ENCODE assay signal across 10 cellular contexts in genomic region chr17:981292-981658, GRCh38. TPM values are rescaled to one million over a fixed set of nuclear protein-coding genes. Genes with fewer than 3 reads are reported as not detected.
A peak's percentile ranks its signal among the peaks of the same experiment; 100 is the strongest.
DNase-seq lines count a peak whose midpoint lies in the region; ATAC-seq, FAIRE-seq and TF ChIP-seq lines count a peak whose summit lies in the region.
"Had no signal": no experiment of that assay in that cellular context is flagged by ENCODE, and none has a peak within 500 bp of the region (broad histone marks: within the 10 kb centered on the region; RNA-seq: fewer than 3 reads in every experiment).

No MANE protein-coding gene starts in this region.

- H3K36me3 ChIP-seq in breast epithelium (no peaks in the 10 kb centered on the region), RWPE2 (ENCODE audit: low read depth) (peaks cover 8% of the 10 kb centered on the region), endothelial cell of umbilical vein (ENCODE audit: control insufficient read depth in 2 of 2, extremely low read depth in 1 of 2, insufficient read depth in 2 of 2, low read length in 2 of 2) (no peaks in the 10 kb centered on the region), body of pancreas (replicated peaks in 1 of 2; ENCODE audit: insufficient read depth in 1 of 2, low read depth in 2 of 2) (no peaks in the 10 kb centered on the region)

- peak overlapping the region; percentile 68 for H2AFZ ChIP-seq in endothelial cell of umbilical vein (ENCODE audit: low read depth, low read length)

- DNase-seq in MCF 10A (ENCODE audit: unreplicated experiment), result no peak
- no peak for DNase-seq in breast epithelium (ENCODE audit: low spot score in 2 of 2)
- DNase-seq in RWPE2 (ENCODE audit: low spot score), result no peak
- DNase-seq in endothelial cell of umbilical vein (ENCODE audit: low read depth, low spot score), result no peak
- no peak for DNase-seq in NCI-H1105 treated with DMSO at 0.1 percent for 48 hours (lab: John Stamatoyannopoulos, UW)
- no peak for DNase-seq in body of pancreas

- TF ChIP-seq POLR2A in breast epithelium (IDR thresholded peaks at IDR 0.05), result no peak
- no peak for TF ChIP-seq POLR2A in endothelial cell of umbilical vein (IDR thresholded peaks at IDR 0.05; ENCODE audit: low read depth, low read length)
- no peak for TF ChIP-seq POLR2A in body of pancreas (IDR thresholded peaks at IDR 0.05)

- no TSS peak for BruUV-seq in MCF 10A (replicated peaks; lab: Mats Ljungman, UMichigan)
- no TSS peak for BruUV-seq in endothelial cell of umbilical vein (replicated peaks; lab: Mats Ljungman, UMichigan)

- H4K20me1 ChIP-seq in endothelial cell of umbilical vein (replicated peaks; ENCODE audit: control insufficient read depth, extremely low read depth, insufficient read depth, low read length), result no peaks in the 10 kb centered on the region

- TF ChIP-seq CTCF in MCF 10A (IDR thresholded peaks at IDR 0.05; ENCODE audit: unreplicated experiment) (no peak), breast epithelium (IDR thresholded peaks at IDR 0.05) (no peak), RWPE2 (IDR thresholded peaks at IDR 0.05; ENCODE audit: poor library complexity, severe bottlenecking) (peak; percentile 65), endothelial cell of umbilical vein (IDR thresholded peaks at IDR 0.05; ENCODE audit: extremely low read depth in 1 of 2, insufficient read depth in 1 of 2, low read depth in 1 of 2, low read length in 2 of 2) (no peak), body of pancreas (IDR thresholded peaks at IDR 0.05) (no peak)

- H3K9ac ChIP-seq in endothelial cell of umbilical vein (replicated peaks; ENCODE audit: extremely low read depth, insufficient read depth, low read length), result no peak overlapping the region

- no peaks in the 10 kb centered on the region for H3K9me3 Mint-ChIP-seq in MCF 10A (ENCODE audit: unreplicated experiment)
- no peaks in the 10 kb centered on the region for H3K9me3 Mint-ChIP-seq in stimulated activated memory B cell treated with anti-CD40 and anti-IgM and Interleukin-4, amounts not matched to agents 10 μg/mL and 1 μg/mL and 100 μg/mL, for 72 hours

- CTCF ChIA-PET in MCF 10A (lab: Yijun Ruan, JAX) (interaction anchor here (0.6 to 4.6 kb wide), 37 partner anchors 8 to 569 kb away, joined by 3 to 53 read pairs (median 3); partner anchors contain the start of genes GLOD4, MRM3 and TIMM22), endothelial cell of umbilical vein (lab: Charles Lee) (interaction anchor here (0.6 to 7.8 kb wide), 70 partner anchors 9 to 595 kb away, joined by 3 to 341 read pairs (median 4); partner anchors contain the start of genes GEMIN4, GLOD4, MRM3 and TIMM22)

- H3K4me1 Mint-ChIP-seq in MCF 10A (ENCODE audit: insufficient read depth, unreplicated experiment), result peaks cover 5% of the 10 kb centered on the region
- peaks cover 23% of the 10 kb centered on the region for H3K4me1 Mint-ChIP-seq in stimulated activated memory B cell treated with anti-CD40 and anti-IgM and Interleukin-4, amounts not matched to agents 10 μg/mL and 1 μg/mL and 100 μg/mL, for 72 hours

- H3K79me2 ChIP-seq in endothelial cell of umbilical vein (ENCODE audit: control insufficient read depth, insufficient read depth, low read length), result peaks cover 12% of the 10 kb centered on the region

- WGBS in body of pancreas, 2 donors, result 35 to 36% methylated on average over 10 of the region's 10 CpGs

- H3K4me1 ChIP-seq in breast epithelium, result peaks cover 0 to 8% of the 10 kb centered on the region in 2 donors
- peaks cover 3% of the 10 kb centered on the region for H3K4me1 ChIP-seq in RWPE2 (ENCODE audit: insufficient read depth, poor library complexity, severe bottlenecking)
- H3K4me1 ChIP-seq in endothelial cell of umbilical vein (ENCODE audit: control insufficient read depth, extremely low read depth, insufficient read depth, low read length), result peaks cover 21% of the 10 kb centered on the region
- peaks cover 20% of the 10 kb centered on the region for H3K4me1 ChIP-seq in body of pancreas

- H3K9me1 ChIP-seq in endothelial cell of umbilical vein (replicated peaks; ENCODE audit: control insufficient read depth, extremely low read depth, insufficient read depth, low read length), result no peaks in the 10 kb centered on the region

- H3K4me3 Mint-ChIP-seq in MCF 10A (ENCODE audit: unreplicated experiment), result peak overlapping the region; percentile 76
- H3K4me3 Mint-ChIP-seq in stimulated activated memory B cell treated with anti-CD40 and anti-IgM and Interleukin-4, amounts not matched to agents 10 μg/mL and 1 μg/mL and 100 μg/mL, for 72 hours, result peak overlapping the region; percentile 84

- intact Hi-C loops in MCF 10A (cut with micrococcal nuclease), result loop anchor here (1.0 to 5.0 kb wide), 7 partner anchors 15 to 839 kb away; partner anchors contain the start of genes GLOD4 and MRM3
- intact Hi-C loops in breast epithelium (cut with DNase I; ENCODE audit: low total_unique reads), result loop anchor here (5.0 kb wide), 1 partner anchor 184 kb away; no protein-coding TSS in a partner anchor
- intact Hi-C loops in endothelial cell of umbilical vein (cut with micrococcal nuclease), result loop anchor here (1.0 to 5.0 kb wide), 6 partner anchors 75 to 570 kb away; partner anchors contain the start of gene GEMIN4
- intact Hi-C loops in body of pancreas (cut with DNase I), result no loop called here

- no peak overlapping the region for H3K4me2 ChIP-seq in endothelial cell of umbilical vein (ENCODE audit: insufficient read depth, low read length)

- H3K27me3 Mint-ChIP-seq in MCF 10A (ENCODE audit: insufficient read depth, unreplicated experiment), result no peaks in the 10 kb centered on the region
- peaks cover 22% of the 10 kb centered on the region for H3K27me3 Mint-ChIP-seq in stimulated activated memory B cell treated with anti-CD40 and anti-IgM and Interleukin-4, amounts not matched to agents 10 μg/mL and 1 μg/mL and 100 μg/mL, for 72 hours

- ATAC-seq in RWPE2 (ENCODE audit: low read depth) (no peak), HG02763 (IDR thresholded peaks at IDR 0.05; ENCODE audit: unreplicated experiment) (no peak), body of pancreas (no peak)
- ATAC-seq in stimulated activated memory B cell treated with anti-CD40 and anti-IgM and Interleukin-4, amounts not matched to agents 10 μg/mL and 1 μg/mL and 100 μg/mL, for 72 hours, result no peak

- dilution Hi-C loops in endothelial cell of umbilical vein (cut with MboI; ENCODE audit: extremely low pct_ligation_motif_present, low sequenced_read_pairs), result loop anchor here (25.0 kb wide), 1 partner anchor 194 kb away; the partner anchor contains the start of genes GLOD4 and MRM3

- no peaks in the 10 kb centered on the region for H3K9me3 ChIP-seq in breast epithelium
- no peaks in the 10 kb centered on the region for H3K9me3 ChIP-seq in RWPE2 (ENCODE audit: severe bottlenecking)
- no peaks in the 10 kb centered on the region for H3K9me3 ChIP-seq in endothelial cell of umbilical vein (replicated peaks; ENCODE audit: control insufficient read depth, insufficient read depth, low read length)
- H3K9me3 ChIP-seq in body of pancreas, result no peaks in the 10 kb centered on the region

- H3K27ac ChIP-seq in breast epithelium (no peak overlapping the region), RWPE2 (ENCODE audit: poor library complexity, severe bottlenecking) (no peak overlapping the region), endothelial cell of umbilical vein (ENCODE audit: insufficient read depth, low read depth, low read length) (no peak overlapping the region), body of pancreas (peak overlapping the region in 2 of 4 donors; percentile 84 to 90)

- POLR2A ChIA-PET in MCF 10A (lab: Yijun Ruan, JAX) (interaction anchor here (0.7 to 11.8 kb wide), 16 partner anchors 11 to 569 kb away, joined by 3 to 171 read pairs (median 7); partner anchors contain the start of genes GLOD4, MRM3, TIMM22 and VPS53), endothelial cell of umbilical vein (lab: Charles Lee) (interaction anchor here (0.7 kb wide), 1 partner anchor 231 kb away, joined by 3 read pairs; no protein-coding TSS in a partner anchor)

- no peaks in the 10 kb centered on the region for H3K36me3 Mint-ChIP-seq in MCF 10A (ENCODE audit: insufficient read depth, unreplicated experiment)
- no peaks in the 10 kb centered on the region for H3K36me3 Mint-ChIP-seq in stimulated activated memory B cell treated with anti-CD40 and anti-IgM and Interleukin-4, amounts not matched to agents 10 μg/mL and 1 μg/mL and 100 μg/mL, for 72 hours

- no peak for FAIRE-seq in endothelial cell of umbilical vein (lab: Jason Lieb, UNC)
- FAIRE-seq: urothelium cell line had no signal

- no peak overlapping the region for H3K27ac Mint-ChIP-seq in MCF 10A (ENCODE audit: low read depth, unreplicated experiment)
- H3K27ac Mint-ChIP-seq in stimulated activated memory B cell treated with anti-CD40 and anti-IgM and Interleukin-4, amounts not matched to agents 10 μg/mL and 1 μg/mL and 100 μg/mL, for 72 hours, result peak overlapping the region; percentile 70

- H3K27me3 ChIP-seq in breast epithelium (no peaks in the 10 kb centered on the region), RWPE2 (ENCODE audit: insufficient read depth, poor library complexity, severe bottlenecking) (no peaks in the 10 kb centered on the region), endothelial cell of umbilical vein (ENCODE audit: control insufficient read depth in 2 of 2, insufficient read depth in 2 of 2, low read length in 2 of 2) (no peaks in the 10 kb centered on the region), body of pancreas (no peaks in the 10 kb centered on the region)

- H3K4me3 ChIP-seq in breast epithelium (no peak overlapping the region), RWPE2 (ENCODE audit: severe bottlenecking) (no peak overlapping the region), endothelial cell of umbilical vein (replicated peaks in 1 of 3; ENCODE audit: insufficient read depth in 1 of 3, low read depth in 1 of 3, low read length in 3 of 3) (no peak overlapping the region), body of pancreas (no peak overlapping the region)
- H3K4me3 ChIP-seq: lung had no signal

RNA-seq across cellular contexts. Expression of gene NXN, which starts 1.7 kb away (rescaled TPM):
- 36.8 and 57.3 TPM in 2 replicates for total RNA-seq in MCF 10A (2022)
- 10 to 100 TPM in 2 of 3 donors, 1 to 10 TPM in 1; 9.3 to 14.3 (median 12.8) TPM for total RNA-seq in breast epithelium
- total RNA-seq in endothelial cell of umbilical vein, result 58.9 and 77.3 TPM in 2 replicates
- polyA plus RNA-seq in endothelial cell of umbilical vein, result 69.5 and 79.0 TPM in 2 replicates
- 30.9 and 37.0 TPM in 2 replicates for polyA plus RNA-seq in endothelial cell of umbilical vein (2011; cell fraction: cytosol; rRNA removed)
- polyA plus RNA-seq in endothelial cell of umbilical vein (2011; cell fraction: nucleus; rRNA removed), result 23.1 and 36.3 TPM in 2 replicates
- 19.7 and 40.2 TPM in 2 replicates for polyA plus RNA-seq in endothelial cell of umbilical vein (2012)
- 58.4 and 79.1 TPM in 2 replicates for polyA minus RNA-seq in endothelial cell of umbilical vein
- polyA minus RNA-seq in endothelial cell of umbilical vein (2011; cell fraction: cytosol; rRNA and poly(A)+ RNA removed), result 5.2 TPM
- polyA minus RNA-seq in endothelial cell of umbilical vein (2011; cell fraction: nucleus; rRNA and poly(A)+ RNA removed), result 27.9 and 31.7 TPM in 2 replicates
- total RNA-seq in body of pancreas, result 10 to 100 TPM; 24.4 TPM

RNA-seq across cellular contexts. Expression of gene TIMM22, which starts 15.7 kb away (rescaled TPM):
- total RNA-seq in MCF 10A (2022), result 16.6 and 18.5 TPM in 2 replicates
- total RNA-seq in breast epithelium, result 10 to 100 TPM; 10.1 to 12.0 (median 10.8) TPM
- 19.5 and 19.6 TPM in 2 replicates for total RNA-seq in endothelial cell of umbilical vein
- 18.6 and 19.0 TPM in 2 replicates for polyA plus RNA-seq in endothelial cell of umbilical vein
- 16.5 and 20.5 TPM in 2 replicates for polyA plus RNA-seq in endothelial cell of umbilical vein (2011; cell fraction: cytosol; rRNA removed)
- polyA plus RNA-seq in endothelial cell of umbilical vein (2011; cell fraction: nucleus; rRNA removed), result 9.6 and 10.3 TPM in 2 replicates
- 22.1 and 22.5 TPM in 2 replicates for polyA plus RNA-seq in endothelial cell of umbilical vein (2012)
- 18.3 and 18.5 TPM in 2 replicates for polyA minus RNA-seq in endothelial cell of umbilical vein
- 8.5 TPM for polyA minus RNA-seq in endothelial cell of umbilical vein (2011; cell fraction: cytosol; rRNA and poly(A)+ RNA removed)
- 10.9 and 15.9 TPM in 2 replicates for polyA minus RNA-seq in endothelial cell of umbilical vein (2011; cell fraction: nucleus; rRNA and poly(A)+ RNA removed)
- total RNA-seq in body of pancreas, result 1 to 10 TPM; 4.3 to 9.3 TPM
